In genomic region chr5:37304888-37305287, GRCh38 we compare ENCODE assay signal across 24 cellular contexts.
"Had no signal": no experiment of that assay in that cellular context is flagged by ENCODE, and none has a peak within 500 bp of the region (broad histone marks: within the 10 kb centered on the region; RNA-seq: fewer than 3 reads in every experiment).

No MANE protein-coding gene starts in this region.

- H3K4me1 Mint-ChIP-seq: immature natural killer cell; mesothelial cell of epicardium; naive B cell; natural killer cell; stimulated activated effector memory CD8-positive, alpha-beta T cell treated with anti-CD3 and anti-CD28 coated beads, Interleukin-12 subunit alpha, Interleukin-12 subunit beta, amount 100 ng/mL, for 72 hours had no signal

- H3K27me3 ChIP-seq: ovary, right atrium auricular region, spleen, stomach, testis, thyroid gland, transverse colon, upper lobe of left lung, vagina had no signal

- H3K4me3 Mint-ChIP-seq: immature natural killer cell; mesothelial cell of epicardium; naive B cell; natural killer cell; stimulated activated effector memory CD8-positive, alpha-beta T cell treated with anti-CD3 and anti-CD28 coated beads, Interleukin-12 subunit alpha, Interleukin-12 subunit beta, amount 100 ng/mL, for 72 hours had no signal

- H3K36me3 ChIP-seq: ovary had no signal

- H3K27me3 Mint-ChIP-seq: naive B cell, progenitor cell of endocrine pancreas had no signal

- ATAC-seq: natural killer cell; sciatic nerve; stimulated activated effector memory CD8-positive, alpha-beta T cell treated with anti-CD3 and anti-CD28 coated beads, Interleukin-12 subunit alpha, Interleukin-12 subunit beta, amount 100 ng/mL, for 72 hours had no signal

- H3K9me3 Mint-ChIP-seq: immature natural killer cell; mesothelial cell of epicardium; naive B cell; natural killer cell; stimulated activated effector memory CD8-positive, alpha-beta T cell treated with anti-CD3 and anti-CD28 coated beads, Interleukin-12 subunit alpha, Interleukin-12 subunit beta, amount 100 ng/mL, for 72 hours had no signal

- H3K27ac ChIP-seq: left ventricle myocardium inferior, ovary, right atrium auricular region, skin epidermis, spleen, stomach, testis, thyroid gland, transverse colon, upper lobe of left lung, vagina had no signal

- H3K9me3 ChIP-seq: left ventricle myocardium inferior, ovary, right atrium auricular region, spleen, stomach, testis, thyroid gland, transverse colon, upper lobe of left lung, vagina had no signal

- H3K4me1 ChIP-seq: left ventricle myocardium inferior, right atrium auricular region, spleen, stomach, testis, thyroid gland, transverse colon, upper lobe of left lung, vagina had no signal

- H3K4me3 ChIP-seq: left ventricle myocardium inferior, lung, ovary, right atrium auricular region, skin epidermis, spleen, stomach, testis, thyroid gland, transverse colon, upper lobe of left lung, vagina had no signal

- DNase-seq: hypothalamus; immature natural killer cell; islet precursor cell; left ventricle myocardium inferior; mesendoderm; naive B cell; natural killer cell; ovary; spleen; stimulated activated CD4-positive, alpha-beta T cell treated with anti-CD3 and anti-CD28 coated beads, Interleukin-4, amount 100 ng/mL, for 24 hours; stimulated activated naive CD4-positive, alpha-beta T cell; stomach; testis; thyroid gland; transverse colon; upper lobe of left lung had no signal

- H3K27ac Mint-ChIP-seq: immature natural killer cell; mesothelial cell of epicardium; naive B cell; natural killer cell; progenitor cell of endocrine pancreas; stimulated activated effector memory CD8-positive, alpha-beta T cell treated with anti-CD3 and anti-CD28 coated beads, Interleukin-12 subunit alpha, Interleukin-12 subunit beta, amount 100 ng/mL, for 72 hours had no signal
